Comparison of ENCODE assay signal across 9 cellular contexts in the genomic region with DNA sequence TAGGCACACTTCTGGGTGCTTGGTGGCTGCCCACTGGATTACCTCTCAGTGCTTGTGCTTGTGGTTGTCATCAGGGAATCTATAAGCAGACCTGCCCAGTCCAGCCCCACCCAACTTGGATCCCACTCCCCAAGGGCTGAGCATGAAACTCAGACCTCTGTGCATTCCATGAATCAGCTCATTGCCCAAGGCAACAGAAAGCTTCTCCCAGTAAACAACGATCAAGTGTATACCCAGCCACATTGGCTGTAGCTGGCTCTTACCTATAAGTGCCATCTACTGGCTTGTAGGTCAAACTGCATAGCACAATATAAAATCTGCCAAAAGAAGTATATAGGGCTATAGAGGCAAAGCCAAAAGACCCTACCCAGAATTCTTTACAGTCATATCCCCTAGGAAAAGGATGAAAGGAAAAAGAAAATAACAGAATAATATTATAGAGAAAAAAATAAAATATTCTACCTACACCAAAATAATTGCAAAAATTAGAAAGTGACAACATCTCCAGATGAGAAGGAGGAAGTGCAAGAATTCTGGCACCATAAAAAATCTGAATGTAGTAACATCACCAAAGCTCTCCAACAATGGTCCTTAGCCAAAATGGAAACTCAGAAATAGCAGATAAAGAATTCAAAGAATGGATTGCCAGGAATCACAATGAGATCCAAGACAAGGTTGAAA.
A peak's percentile ranks its signal among the peaks of the same experiment; 100 is the strongest.
DNase-seq lines count a peak whose midpoint lies in the region; ATAC-seq and TF ChIP-seq lines count a peak whose summit lies in the region.
"Had no signal": no experiment of that assay in that cellular context is flagged by ENCODE, and none has a peak within 500 bp of the region (broad histone marks: within the 10 kb centered on the region; RNA-seq: fewer than 3 reads in every experiment).

No MANE protein-coding gene starts in this region.

- no peak overlapping the region for H3K27ac Mint-ChIP-seq in MCF 10A (ENCODE audit: low read depth, unreplicated experiment)

- no peaks in the 10 kb centered on the region for H3K79me2 ChIP-seq in OCI-LY1 (ENCODE audit: insufficient read depth, low read length)
- no peaks in the 10 kb centered on the region for H3K79me2 ChIP-seq in smooth muscle cell (ENCODE audit: low read depth)

- H3K9ac ChIP-seq in OCI-LY1 (ENCODE audit: low read length) (no peak overlapping the region), smooth muscle cell (ENCODE audit: low read depth) (no peak overlapping the region)

- no peaks in the 10 kb centered on the region for H3K27me3 ChIP-seq in breast epithelium
- H3K27me3 ChIP-seq in OCI-LY1 (ENCODE audit: insufficient read depth, low read length) = no peaks in the 10 kb centered on the region
- no peaks in the 10 kb centered on the region for H3K27me3 ChIP-seq in smooth muscle cell (ENCODE audit: low read depth)

- peaks cover 12% of the 10 kb centered on the region for H3K9me3 Mint-ChIP-seq in MCF 10A (ENCODE audit: unreplicated experiment)

- no peaks in the 10 kb centered on the region for H3K9me2 ChIP-seq in OCI-LY1 (ENCODE audit: low read depth, low read length)

- DNase-seq in MCF 10A (ENCODE audit: unreplicated experiment) (peak; percentile 55), breast epithelium (ENCODE audit: low spot score in 2 of 2) (no peak), smooth muscle cell (lab: John Stamatoyannopoulos, UW; ENCODE audit: unreplicated experiment) (no peak)
- DNase-seq: stimulated activated CD4-positive, alpha-beta T cell treated with anti-CD3 and anti-CD28 coated beads, Interleukin-4, amount 100 ng/mL, for 24 hours had no signal

- ATAC-seq in esophagus mucosa (peak; percentile 38), GM19023 (IDR thresholded peaks at IDR 0.05; ENCODE audit: unreplicated experiment) (no peak), HG02884 (IDR thresholded peaks at IDR 0.05; ENCODE audit: unreplicated experiment) (no peak), GM18858 (IDR thresholded peaks at IDR 0.05; ENCODE audit: unreplicated experiment) (no peak)

- H3K27me3 Mint-ChIP-seq in MCF 10A (ENCODE audit: insufficient read depth, unreplicated experiment) = no peaks in the 10 kb centered on the region

- H2AFZ ChIP-seq in OCI-LY1 (ENCODE audit: low read length) (no peak overlapping the region), smooth muscle cell (ENCODE audit: low read depth) (no peak overlapping the region)

- H3K4me2 ChIP-seq in OCI-LY1 (ENCODE audit: low read length) = no peak overlapping the region
- H3K4me2 ChIP-seq in smooth muscle cell = no peak overlapping the region

- H3K4me1 Mint-ChIP-seq in MCF 10A (ENCODE audit: insufficient read depth, unreplicated experiment) = no peaks in the 10 kb centered on the region

- BruUV-seq in MCF 10A (replicated peaks; lab: Mats Ljungman, UMichigan) = no TSS peak

- no peak overlapping the region for H3K4me3 Mint-ChIP-seq in MCF 10A (ENCODE audit: unreplicated experiment)

- 40% methylated on average over 1 of the region's 1 CpG for WGBS in smooth muscle cell (ENCODE audit: low lambda C conversion rate)

- H3F3A ChIP-seq in OCI-LY1 (ENCODE audit: insufficient read depth, low read length) (no peaks in the 10 kb centered on the region), smooth muscle cell (ENCODE audit: low read depth) (no peaks in the 10 kb centered on the region)

- no peaks in the 10 kb centered on the region for H4K20me1 ChIP-seq in OCI-LY1 (ENCODE audit: insufficient read depth, low read length)
- H4K20me1 ChIP-seq in smooth muscle cell (ENCODE audit: low read depth) = no peaks in the 10 kb centered on the region

- H3K36me3 ChIP-seq in breast epithelium (no peaks in the 10 kb centered on the region), OCI-LY1 (ENCODE audit: insufficient read depth, low read length) (no peaks in the 10 kb centered on the region), smooth muscle cell (ENCODE audit: low read depth) (no peaks in the 10 kb centered on the region)

- TF ChIP-seq POLR2A in breast epithelium (IDR thresholded peaks at IDR 0.05) = no peak

- intact Hi-C loops in MCF 10A (cut with micrococcal nuclease) = loop anchor here (1.0 to 2.0 kb wide), 3 partner anchors 312 to 800 kb away; no protein-coding TSS in a partner anchor
- intact Hi-C loops in breast epithelium (cut with DNase I; ENCODE audit: low total_unique reads) = no loop called here

- POLR2A ChIA-PET in MCF 10A (lab: Yijun Ruan, JAX) = interaction anchor here (0.7 kb wide), 1 partner anchor 441 kb away, joined by 3 read pairs; no protein-coding TSS in a partner anchor

- no peak overlapping the region for H3K4me3 ChIP-seq in breast epithelium
- no peak overlapping the region for H3K4me3 ChIP-seq in OCI-LY1 (ENCODE audit: low read depth, low read length, poor library complexity, severe bottlenecking)
- no peak overlapping the region for H3K4me3 ChIP-seq in smooth muscle cell

- H3K36me3 Mint-ChIP-seq in MCF 10A (ENCODE audit: insufficient read depth, unreplicated experiment) = no peaks in the 10 kb centered on the region

- TF ChIP-seq CTCF in MCF 10A (IDR thresholded peaks at IDR 0.05; ENCODE audit: unreplicated experiment) = peak; percentile 56
- TF ChIP-seq CTCF in breast epithelium (IDR thresholded peaks at IDR 0.05) = peak in 1 of 3 donors; percentile 10
- peak; percentile 51 for TF ChIP-seq CTCF in OCI-LY1 (IDR thresholded peaks at IDR 0.05; ENCODE audit: low read length)
- TF ChIP-seq CTCF in smooth muscle cell (IDR thresholded peaks at IDR 0.05; ENCODE audit: borderline replicate concordance, insufficient read depth, poor library complexity, severe bottlenecking) = peak; percentile 39

- H3K4me1 ChIP-seq in breast epithelium = no peaks in the 10 kb centered on the region
- no peaks in the 10 kb centered on the region for H3K4me1 ChIP-seq in OCI-LY1 (ENCODE audit: insufficient read depth, low read length, severe bottlenecking)
- no peaks in the 10 kb centered on the region for H3K4me1 ChIP-seq in smooth muscle cell (ENCODE audit: low read depth)

- H3K9me3 ChIP-seq in breast epithelium (peaks cover 11 to 21% of the 10 kb centered on the region in 2 donors), OCI-LY1 (ENCODE audit: low read length) (0 out of 2 replicates have a peak, but pooled peaks cover 5% of the 10 kb centered on the region), smooth muscle cell (replicated peaks; ENCODE audit: low read depth) (peaks cover 13% of the 10 kb centered on the region)

- CTCF ChIA-PET in MCF 10A (lab: Yijun Ruan, JAX) = interaction anchor here (0.5 to 4.0 kb wide), 28 partner anchors 10 to 634 kb away, joined by 3 to 37 read pairs (median 4); partner anchors contain the start of gene TRPC7

- H3K27ac ChIP-seq in breast epithelium = no peak overlapping the region
- H3K27ac ChIP-seq in OCI-LY1 (ENCODE audit: low read depth, low read length, poor library complexity, severe bottlenecking) = no peak overlapping the region
- H3K27ac ChIP-seq in smooth muscle cell (ENCODE audit: low read depth) = no peak overlapping the region
